In the genomic region with DNA sequence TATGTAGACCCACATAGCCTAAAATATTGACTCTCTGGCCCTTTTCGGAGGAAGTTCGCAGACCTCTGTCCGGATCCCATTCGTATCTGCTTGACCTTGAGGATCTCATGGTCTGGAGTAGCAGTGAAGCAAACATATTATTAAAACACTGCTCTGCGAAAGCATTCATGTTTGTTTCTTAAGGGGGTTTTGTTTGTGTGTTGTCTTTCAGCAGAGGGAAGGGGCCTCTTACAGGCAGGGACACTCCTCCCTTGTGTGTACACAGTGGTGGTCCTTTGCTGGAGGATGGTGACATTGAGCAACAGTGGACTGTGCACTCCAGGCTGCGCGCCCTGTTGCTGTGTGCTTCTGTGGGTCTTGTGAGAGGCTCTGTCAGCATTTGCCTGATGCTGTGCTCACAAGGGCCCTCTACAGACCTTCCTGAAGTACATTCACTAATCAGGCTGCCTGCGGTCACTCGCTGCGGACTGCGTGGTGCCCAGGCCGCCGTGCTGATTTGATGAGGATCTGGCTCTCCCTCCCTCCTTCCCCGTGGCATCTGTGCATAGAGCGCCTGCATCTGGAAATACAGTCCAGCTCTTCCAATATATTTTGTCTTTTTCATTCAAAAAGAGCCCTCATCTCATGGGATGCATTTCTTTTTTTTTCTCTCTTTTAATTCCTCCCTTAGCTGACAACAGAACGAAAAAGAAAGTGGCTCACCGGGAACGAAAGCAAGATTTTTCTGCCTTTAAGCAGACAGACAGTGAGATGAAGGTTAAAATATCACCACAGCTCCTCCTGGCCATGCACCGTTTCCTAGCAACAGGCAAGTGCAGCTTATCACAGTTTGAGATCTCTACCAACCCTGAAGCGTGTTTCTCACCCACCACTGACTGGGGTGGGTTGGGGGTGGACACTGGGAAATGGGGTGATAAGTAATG, we compare ENCODE assay signal across 8 cellular contexts.
DNase-seq lines count a peak whose midpoint lies in the region; ATAC-seq and TF ChIP-seq lines count a peak whose summit lies in the region.

No MANE protein-coding gene starts in this region.

- H3K27ac ChIP-seq in adrenal gland (peak overlapping the region; percentile 2 to 85 (median 78)), heart right ventricle (peak overlapping the region in 7 of 10 donors; percentile 3 to 59 (median 45)), prostate gland (no peak overlapping the region)

- H3K4me1 ChIP-seq in adrenal gland (replicated peaks in 1 of 2): peaks cover 11 to 32% of the 10 kb centered on the region in 2 donors
- H3K4me1 ChIP-seq in heart right ventricle: peaks cover 0 to 51% (median 25%) of the 10 kb centered on the region in 9 donors
- H3K4me1 ChIP-seq in prostate gland (replicated peaks): no peaks in the 10 kb centered on the region

- peak; percentile 20 to 50 (median 44) for TF ChIP-seq CTCF in adrenal gland (IDR thresholded peaks at IDR 0.05)
- peak in 8 of 9 donors; percentile 13 to 54 (median 44) for TF ChIP-seq CTCF in heart right ventricle (IDR thresholded peaks at IDR 0.05)
- peak in 2 of 4 experiments; percentile 33 to 45 for TF ChIP-seq CTCF in prostate gland (IDR thresholded peaks at IDR 0.05)

- H3K27me3 ChIP-seq in adrenal gland: no peaks in the 10 kb centered on the region
- no peaks in the 10 kb centered on the region for H3K27me3 ChIP-seq in heart right ventricle
- H3K27me3 ChIP-seq in prostate gland (replicated peaks; ENCODE audit: insufficient read depth): no peaks in the 10 kb centered on the region

- peak overlapping the region in 1 of 4 donors; percentile 50 for H3K4me3 ChIP-seq in adrenal gland
- peak overlapping the region in 8 of 10 donors; percentile 10 to 46 (median 38) for H3K4me3 ChIP-seq in heart right ventricle
- peak overlapping the region; percentile 3 to 8 for H3K4me3 ChIP-seq in prostate gland

- no peaks in the 10 kb centered on the region for H3K9me3 ChIP-seq in adrenal gland (replicated peaks in 1 of 3)
- H3K9me3 ChIP-seq in heart right ventricle: no peaks in the 10 kb centered on the region
- H3K9me3 ChIP-seq in prostate gland: no peaks in the 10 kb centered on the region

- TF ChIP-seq POLR2A in adrenal gland (IDR thresholded peaks at IDR 0.05) (peak in 1 of 2 donors; percentile 78), prostate gland (IDR thresholded peaks at IDR 0.05) (no peak)

- H3K36me3 ChIP-seq in adrenal gland (replicated peaks in 1 of 2) (no peaks in the 10 kb centered on the region), heart right ventricle (peaks cover 0 to 18% (median 0%) of the 10 kb centered on the region in 9 donors), prostate gland (no peaks in the 10 kb centered on the region)

- peak; percentile 83 for ATAC-seq in HG03095 (IDR thresholded peaks at IDR 0.05; ENCODE audit: unreplicated experiment)
- peak; percentile 75 to 95 (median 90) for ATAC-seq in heart right ventricle

- intact Hi-C loops in adrenal gland (cut with DNase I) (no loop called here), heart right ventricle (cut with DNase I) (loop anchor here in 1 of 10 donors (2.0 kb wide), 1 partner anchor 133 kb away; no protein-coding TSS in a partner anchor), prostate gland (cut with DNase I) (loop anchor here (5.0 kb wide), 1 partner anchor 132 kb away; no protein-coding TSS in a partner anchor)

- DNase-seq in NCI-H82 (lab: John Stamatoyannopoulos, UW) (peak; percentile 45), NCI-H82 treated with DMSO at 0.1 percent for 48 hours (lab: John Stamatoyannopoulos, UW; ENCODE audit: unreplicated experiment) (no peak), SHP77 (lab: John Stamatoyannopoulos, UW) (peak; percentile 65 to 83), adrenal gland (peak; percentile 79 to 94 (median 88)), heart right ventricle (peak; percentile 46 to 67), prostate gland (ENCODE audit: low spot score) (peak; percentile 43), AML-193 (lab: John Stamatoyannopoulos, UW) (no peak)

- WGBS in adrenal gland, 4 donors: 13 to 21% (median 17%) methylated on average over 16 to 20 of the region's 20 CpGs
- WGBS in heart right ventricle, 2 donors: 44 to 55% methylated on average over 20 of the region's 20 CpGs
- WGBS in prostate gland: 27% methylated on average over 20 of the region's 20 CpGs

Comparison
In these comparisons a context has a peak if more than half of its experiments do, and no peak if none do; other contexts are left out.
1. DNase-seq: peak in NCI-H82 (single experiment), SHP77 (2 of 2), adrenal gland (7 of 7), heart right ventricle (2 of 2) and prostate gland (single experiment); none in NCI-H82 treated with DMSO at 0.1 percent for 48 hours (single experiment) and AML-193 (0 of 2).
2. H3K27ac ChIP-seq: peak in adrenal gland (5 of 5) and heart right ventricle (7 of 10); none in prostate gland (0 of 2).